Comparison of ENCODE assay signal across 8 cellular contexts in the genomic region with DNA sequence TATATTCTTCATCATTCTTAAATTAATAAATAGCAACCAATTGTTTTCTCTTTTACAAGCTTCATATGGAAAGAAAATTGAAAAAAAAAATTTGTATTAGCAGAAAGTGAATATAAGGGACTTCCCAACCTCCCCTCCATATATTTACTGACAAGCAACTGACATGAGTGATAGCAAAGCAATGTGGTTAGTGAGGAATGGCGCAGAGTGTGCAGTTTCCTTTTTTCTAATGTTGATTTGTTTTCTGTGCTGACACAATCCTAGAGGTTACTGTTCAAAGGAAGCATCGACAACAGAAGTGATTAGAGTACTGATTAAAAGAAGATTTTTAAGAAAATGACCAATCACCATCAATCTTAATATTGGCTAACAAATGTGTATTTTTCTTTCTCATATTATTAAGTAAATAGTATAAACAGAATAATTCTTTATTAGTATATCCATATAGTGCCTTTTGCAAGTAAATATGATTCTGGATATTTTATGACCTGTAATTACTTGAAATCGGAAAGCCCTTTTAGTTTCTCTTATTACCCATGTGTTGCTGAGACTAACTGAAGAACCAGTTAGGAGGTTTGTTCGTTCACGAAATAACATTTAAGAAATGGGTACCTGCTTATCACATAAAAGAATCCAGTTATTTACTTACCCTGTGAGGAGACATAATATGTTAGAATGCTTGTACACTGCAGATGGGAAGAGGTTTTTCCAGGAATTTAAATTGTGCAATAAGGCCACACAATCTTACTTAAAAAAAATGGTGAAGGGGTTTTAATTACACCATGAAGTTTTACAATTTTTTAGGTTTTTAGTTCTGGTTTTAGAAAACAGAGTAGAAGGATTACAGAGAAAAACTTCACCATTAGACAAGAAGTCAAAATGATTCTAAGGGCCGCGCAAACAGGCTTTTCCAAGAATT. TPM values are rescaled to one million over a fixed set of nuclear protein-coding genes. Genes with fewer than 3 reads are reported as not detected.
DNase-seq lines count a peak whose midpoint lies in the region; ATAC-seq and TF ChIP-seq lines count a peak whose summit lies in the region.

No MANE protein-coding gene starts in this region.

- WGBS in iPS DF 6.9 (ENCODE audit: insufficient coverage, insufficient read length), result no CpG with 5 or more reads among the region's 7 CpGs

- H3K27ac ChIP-seq in WERI-Rb-1 (no peak overlapping the region), iPS DF 6.9 (ENCODE audit: low read length) (no peak overlapping the region)

- H3K36me3 ChIP-seq in WERI-Rb-1, result no peaks in the 10 kb centered on the region
- H3K36me3 ChIP-seq in iPS DF 6.9 (ENCODE audit: control insufficient read depth, insufficient read depth, low read length), result no peaks in the 10 kb centered on the region

- peaks cover 5% of the 10 kb centered on the region; the same call in 1 of the 2 replicates for H3K4me1 ChIP-seq in iPS DF 6.9 (ENCODE audit: control insufficient read depth, insufficient read depth, low read length)

- no peaks in the 10 kb centered on the region for H3K9me3 Mint-ChIP-seq in activated naive CD4-positive, alpha-beta T cell treated with anti-CD3 and anti-CD28 coated beads for 36 hours
- no peaks in the 10 kb centered on the region for H3K9me3 Mint-ChIP-seq in stimulated activated naive B cell treated with anti-CD40 and anti-IgM and Interleukin-4, amounts not matched to agents 10 μg/mL and 1 μg/mL and 100 μg/mL, for 72 hours

- intact Hi-C loops in activated naive CD4-positive, alpha-beta T cell treated with anti-CD3 and anti-CD28 coated beads for 36 hours (cut with micrococcal nuclease), result loop anchor here (1.0 to 5.0 kb wide), 4 partner anchors 119 to 1606 kb away; a partner anchor contains a TSS

- in situ Hi-C loops in GM13977 (cut with MboI; ENCODE audit: low pct_unique_long_range_greater_than_20kb, low sequenced_read_pairs, unreplicated experiment), result loop anchor here (25.0 kb wide), 1 partner anchor 966 kb away; no protein-coding TSS in a partner anchor

- H3K4me3 Mint-ChIP-seq in activated naive CD4-positive, alpha-beta T cell treated with anti-CD3 and anti-CD28 coated beads for 36 hours, result peak overlapping the region; percentile 89
- peak overlapping the region; percentile 97 to 98 for H3K4me3 Mint-ChIP-seq in stimulated activated naive B cell treated with anti-CD40 and anti-IgM and Interleukin-4, amounts not matched to agents 10 μg/mL and 1 μg/mL and 100 μg/mL, for 72 hours

- peaks cover 34% of the 10 kb centered on the region for H3K36me3 Mint-ChIP-seq in activated naive CD4-positive, alpha-beta T cell treated with anti-CD3 and anti-CD28 coated beads for 36 hours (ENCODE audit: low read depth)
- peaks cover 32 to 38% of the 10 kb centered on the region in 2 donors for H3K36me3 Mint-ChIP-seq in stimulated activated naive B cell treated with anti-CD40 and anti-IgM and Interleukin-4, amounts not matched to agents 10 μg/mL and 1 μg/mL and 100 μg/mL, for 72 hours

- H3K4me3 ChIP-seq in WERI-Rb-1 (ENCODE audit: low read depth, low read length) (peak overlapping the region; percentile 53), iPS DF 6.9 (ENCODE audit: low read length) (peak overlapping the region; percentile 68; the same call in 1 of the 2 replicates)

- peaks cover 48% of the 10 kb centered on the region for H3K4me1 Mint-ChIP-seq in activated naive CD4-positive, alpha-beta T cell treated with anti-CD3 and anti-CD28 coated beads for 36 hours (ENCODE audit: low read depth)
- H3K4me1 Mint-ChIP-seq in stimulated activated naive B cell treated with anti-CD40 and anti-IgM and Interleukin-4, amounts not matched to agents 10 μg/mL and 1 μg/mL and 100 μg/mL, for 72 hours, result peaks cover 14 to 50% of the 10 kb centered on the region in 2 donors

- peak; percentile 58 for DNase-seq in activated naive CD4-positive, alpha-beta T cell treated with anti-CD3 and anti-CD28 coated beads for 36 hours
- no peak for DNase-seq in activated naive CD4-positive, alpha-beta T cell treated with Interleukin-2 at 50 U/mL for 16 hours
- DNase-seq in WERI-Rb-1 (no peak), iPS DF 6.9 (ENCODE audit: low read depth, low spot score) (no peak), GOT3 (lab: John Stamatoyannopoulos, UW) (no peak), GM13977 (ENCODE audit: low spot score) (no peak)
- no peak for DNase-seq in stimulated activated naive B cell treated with anti-CD40 and anti-IgM and Interleukin-4, amounts not matched to agents 10 μg/mL and 1 μg/mL and 100 μg/mL, for 72 hours

- no peak for TF ChIP-seq CTCF in WERI-Rb-1 (IDR thresholded peaks at IDR 0.05; ENCODE audit: low read depth, low read length)
- no peak for TF ChIP-seq CTCF in GM13977 (IDR thresholded peaks at IDR 0.05; ENCODE audit: extremely low read depth, insufficient read depth, missing control alignments)

- peak overlapping the region; percentile 99 for H3K27ac Mint-ChIP-seq in activated naive CD4-positive, alpha-beta T cell treated with anti-CD3 and anti-CD28 coated beads for 36 hours
- H3K27ac Mint-ChIP-seq in stimulated activated naive B cell treated with anti-CD40 and anti-IgM and Interleukin-4, amounts not matched to agents 10 μg/mL and 1 μg/mL and 100 μg/mL, for 72 hours, result peak overlapping the region; percentile 97

- H3K9me3 ChIP-seq in WERI-Rb-1 (ENCODE audit: severe bottlenecking) (no peaks in the 10 kb centered on the region), iPS DF 6.9 (ENCODE audit: control insufficient read depth, insufficient read depth, low read length) (no peaks in the 10 kb centered on the region)

- H3K27me3 Mint-ChIP-seq in activated naive CD4-positive, alpha-beta T cell treated with anti-CD3 and anti-CD28 coated beads for 36 hours (ENCODE audit: low read depth), result no peaks in the 10 kb centered on the region
- H3K27me3 Mint-ChIP-seq in stimulated activated naive B cell treated with anti-CD40 and anti-IgM and Interleukin-4, amounts not matched to agents 10 μg/mL and 1 μg/mL and 100 μg/mL, for 72 hours, result no peaks in the 10 kb centered on the region

- CTCF ChIA-PET in activated naive CD4-positive, alpha-beta T cell treated with anti-CD3 and anti-CD28 coated beads for 36 hours (lab: Charles Lee), result interaction anchor here (0.7 to 1.3 kb wide), 5 partner anchors 8 to 494 kb away, joined by 3 to 4 read pairs (median 3); no protein-coding TSS in a partner anchor

- H3K27me3 ChIP-seq in WERI-Rb-1 (ENCODE audit: insufficient read depth, low read depth, severe bottlenecking) (peaks cover 13% of the 10 kb centered on the region), iPS DF 6.9 (ENCODE audit: control insufficient read depth, insufficient read depth, low read length) (peaks cover 26% of the 10 kb centered on the region)

- ATAC-seq in stimulated activated naive B cell treated with anti-CD40 and anti-IgM and Interleukin-4, amounts not matched to agents 10 μg/mL and 1 μg/mL and 100 μg/mL, for 72 hours (replicated peaks), result no peak
- ATAC-seq in GM21515 (IDR thresholded peaks at IDR 0.05; ENCODE audit: unreplicated experiment), result no peak

RNA-seq across cellular contexts. Expression of a gene that starts 1.4 kb away (rescaled TPM):
- total RNA-seq in activated naive CD4-positive, alpha-beta T cell treated with anti-CD3 and anti-CD28 coated beads for 36 hours, result 10 to 100 TPM; 83.8 to 86.3 TPM
